ENCODE assay signal across 1 cellular context in the genomic region with DNA sequence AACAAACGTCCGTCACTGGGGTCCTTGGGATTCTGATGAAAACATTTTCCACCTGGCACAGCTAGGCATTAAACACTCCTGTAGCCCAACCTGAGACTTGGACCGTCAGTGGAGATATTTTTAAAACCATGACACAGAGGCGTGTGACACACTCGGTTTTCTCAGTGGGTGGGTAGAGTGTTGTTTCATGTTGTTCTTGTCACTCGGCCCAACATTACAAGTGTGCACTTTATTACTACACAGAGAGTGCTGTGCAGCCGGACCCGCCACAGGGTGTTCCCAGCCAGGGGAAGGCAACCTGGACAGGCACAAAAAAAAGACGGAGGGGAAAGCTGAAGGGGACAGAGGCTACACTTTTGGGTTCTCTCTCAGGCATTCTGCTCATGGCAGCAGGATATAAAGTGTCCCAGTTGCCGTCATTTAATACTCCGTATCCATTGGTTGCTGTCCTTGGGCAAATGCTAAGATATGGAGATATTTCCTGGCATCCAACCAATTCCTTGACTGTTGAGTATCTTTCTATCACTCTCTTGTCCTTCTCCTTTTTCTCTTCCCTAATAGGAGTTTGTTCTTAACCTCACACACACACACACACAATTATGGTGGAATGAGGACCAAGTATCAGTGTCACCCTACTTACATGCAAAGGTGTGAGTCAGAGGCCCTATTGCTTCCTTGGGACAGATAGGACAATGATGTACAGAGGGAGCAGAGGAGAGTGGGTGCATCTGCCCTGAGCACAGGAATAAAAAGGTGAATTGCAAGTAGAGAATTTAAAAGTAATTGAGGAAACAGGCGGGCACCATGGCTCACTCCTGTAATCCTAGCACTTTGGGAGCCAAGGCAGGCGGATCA.
TF ChIP-seq lines count a peak whose summit lies in the region.

No MANE protein-coding gene starts in this region.

TF ChIP-seq in A549, 52 proteins besides CTCF, POLR2A, EP300 and RAD21:
- TF ChIP-seq KDM1A (IDR thresholded peaks at IDR 0.05; ENCODE audit: low read depth), result no peak
- TF ChIP-seq, protein P1, sequence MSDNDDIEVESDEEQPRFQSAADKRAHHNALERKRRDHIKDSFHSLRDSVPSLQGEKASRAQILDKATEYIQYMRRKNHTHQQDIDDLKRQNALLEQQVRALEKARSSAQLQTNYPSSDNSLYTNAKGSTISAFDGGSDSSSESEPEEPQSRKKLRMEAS (IDR thresholded peaks at IDR 0.05), result no peak
- no peak for TF ChIP-seq CEBPB (IDR thresholded peaks at IDR 0.05)
- no peak for TF ChIP-seq FOXS1 (CRISPR knock-in tag; IDR thresholded peaks at IDR 0.05)
- no peak for TF ChIP-seq HDAC2 (IDR thresholded peaks at IDR 0.05)
- TF ChIP-seq, protein P2, sequence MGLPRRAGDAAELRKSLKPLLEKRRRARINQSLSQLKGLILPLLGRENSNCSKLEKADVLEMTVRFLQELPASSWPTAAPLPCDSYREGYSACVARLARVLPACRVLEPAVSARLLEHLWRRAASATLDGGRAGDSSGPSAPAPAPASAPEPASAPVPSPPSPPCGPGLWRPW (IDR thresholded peaks at IDR 0.05), result no peak
- TF ChIP-seq, protein P3, sequence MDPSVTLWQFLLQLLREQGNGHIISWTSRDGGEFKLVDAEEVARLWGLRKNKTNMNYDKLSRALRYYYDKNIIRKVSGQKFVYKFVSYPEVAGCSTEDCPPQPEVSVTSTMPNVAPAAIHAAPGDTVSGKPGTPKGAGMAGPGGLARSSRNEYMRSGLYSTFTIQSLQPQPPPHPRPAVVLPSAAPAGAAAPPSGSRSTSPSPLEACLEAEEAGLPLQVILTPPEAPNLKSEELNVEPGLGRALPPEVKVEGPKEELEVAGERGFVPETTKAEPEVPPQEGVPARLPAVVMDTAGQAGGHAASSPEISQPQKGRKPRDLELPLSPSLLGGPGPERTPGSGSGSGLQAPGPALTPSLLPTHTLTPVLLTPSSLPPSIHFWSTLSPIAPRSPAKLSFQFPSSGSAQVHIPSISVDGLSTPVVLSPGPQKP (IDR thresholded peaks at IDR 0.05; ENCODE audit: low read depth, low read length), result no peak
- no peak for TF ChIP-seq HOXB13 (CRISPR knock-in tag; IDR thresholded peaks at IDR 0.05; ENCODE audit: low read depth)
- TF ChIP-seq RCOR1 (IDR thresholded peaks at IDR 0.05; ENCODE audit: low read depth, low read length), result no peak
- no peak for TF ChIP-seq CBX2 (IDR thresholded peaks at IDR 0.05; ENCODE audit: borderline replicate concordance, low read depth)
- no peak for TF ChIP-seq ZC3H11A (IDR thresholded peaks at IDR 0.05)
- no peak for TF ChIP-seq ESRRA (IDR thresholded peaks at IDR 0.05; ENCODE audit: borderline replicate concordance, low read length)
- no peak for TF ChIP-seq JUNB (IDR thresholded peaks at IDR 0.05)
- TF ChIP-seq, protein P4, sequence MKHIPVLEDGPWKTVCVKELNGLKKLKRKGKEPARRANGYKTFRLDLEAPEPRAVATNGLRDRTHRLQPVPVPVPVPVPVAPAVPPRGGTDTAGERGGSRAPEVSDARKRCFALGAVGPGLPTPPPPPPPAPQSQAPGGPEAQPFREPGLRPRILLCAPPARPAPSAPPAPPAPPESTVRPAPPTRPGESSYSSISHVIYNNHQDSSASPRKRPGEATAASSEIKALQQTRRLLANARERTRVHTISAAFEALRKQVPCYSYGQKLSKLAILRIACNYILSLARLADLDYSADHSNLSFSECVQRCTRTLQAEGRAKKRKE (CRISPR knock-in tag; IDR thresholded peaks at IDR 0.05; ENCODE audit: low read depth), result no peak
- no peak for TF ChIP-seq EHMT2 (IDR thresholded peaks at IDR 0.05; ENCODE audit: low read depth)
- TF ChIP-seq ZNF302 (CRISPR knock-in tag; IDR thresholded peaks at IDR 0.05), result no peak
- TF ChIP-seq, protein P5, sequence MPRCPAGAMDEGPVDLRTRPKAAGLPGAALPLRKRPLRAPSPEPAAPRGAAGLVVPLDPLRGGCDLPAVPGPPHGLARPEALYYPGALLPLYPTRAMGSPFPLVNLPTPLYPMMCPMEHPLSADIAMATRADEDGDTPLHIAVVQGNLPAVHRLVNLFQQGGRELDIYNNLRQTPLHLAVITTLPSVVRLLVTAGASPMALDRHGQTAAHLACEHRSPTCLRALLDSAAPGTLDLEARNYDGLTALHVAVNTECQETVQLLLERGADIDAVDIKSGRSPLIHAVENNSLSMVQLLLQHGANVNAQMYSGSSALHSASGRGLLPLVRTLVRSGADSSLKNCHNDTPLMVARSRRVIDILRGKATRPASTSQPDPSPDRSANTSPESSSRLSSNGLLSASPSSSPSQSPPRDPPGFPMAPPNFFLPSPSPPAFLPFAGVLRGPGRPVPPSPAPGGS (IDR thresholded peaks at IDR 0.05), result no peak
- TF ChIP-seq CBX8 (IDR thresholded peaks at IDR 0.05), result no peak
- no peak for TF ChIP-seq ZSCAN20 (CRISPR knock-in tag; IDR thresholded peaks at IDR 0.05)
- no peak for TF ChIP-seq MAFK (IDR thresholded peaks at IDR 0.05; ENCODE audit: partially characterized antibody)
